Comparison of ENCODE assay signal across 10 cellular contexts in the genomic region with DNA sequence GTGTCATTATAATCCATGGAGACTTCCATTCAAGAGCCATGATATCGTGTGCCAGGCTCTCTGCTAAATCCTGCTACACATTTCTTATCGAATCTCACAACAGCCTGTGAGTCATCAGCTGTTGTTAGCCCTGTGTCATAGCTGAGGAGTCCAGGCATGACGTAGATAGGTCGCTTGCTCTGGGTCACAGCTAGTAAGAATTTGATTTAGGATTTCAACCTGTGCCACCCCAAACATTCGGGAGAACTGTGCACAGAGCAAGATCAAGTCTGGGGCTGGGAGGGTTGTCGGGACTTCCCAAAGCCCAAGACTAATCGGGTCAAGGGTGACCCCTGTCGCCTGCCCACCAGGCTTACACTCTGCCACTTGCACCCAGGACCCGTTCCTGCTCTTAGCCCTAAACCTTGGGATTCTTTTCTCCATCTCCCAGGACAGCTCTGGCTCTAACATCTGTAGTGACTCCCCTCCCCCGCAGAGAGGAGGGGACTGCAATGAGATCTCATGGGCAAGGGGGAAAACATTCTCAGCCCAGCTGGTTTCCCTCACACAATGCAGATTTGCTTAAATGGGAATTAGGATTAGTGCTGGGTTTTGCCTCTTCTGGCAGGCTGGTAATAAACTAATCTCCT. TPM values are rescaled to one million over a fixed set of nuclear protein-coding genes. Genes with fewer than 3 reads are reported as not detected.
DNase-seq lines count a peak whose midpoint lies in the region; ATAC-seq lines count a peak whose summit lies in the region.
"Had no signal": no experiment of that assay in that cellular context is flagged by ENCODE, and none has a peak within 500 bp of the region (broad histone marks: within the 10 kb centered on the region; RNA-seq: fewer than 3 reads in every experiment).

No MANE protein-coding gene starts in this region.

- H3K4me1 ChIP-seq in aorta (ENCODE audit: control insufficient read depth in 1 of 2, insufficient read depth in 2 of 2, low read length in 2 of 2) = peaks cover 0 to 3% of the 10 kb centered on the region in 2 donors

- H3K27ac ChIP-seq in aorta (ENCODE audit: low read depth in 1 of 2, low read length in 2 of 2) = no peak overlapping the region
- H3K27ac ChIP-seq: BLaER1 had no signal

- H3K9me3 Mint-ChIP-seq in activated T-cell treated with anti-CD3 and anti-CD28 coated beads, Interleukin-2, amount 50 U/mL, for 24 hours = peaks cover 10% of the 10 kb centered on the region
- H3K9me3 Mint-ChIP-seq in activated T-cell treated with anti-CD3 and anti-CD28 coated beads, Interleukin-2, amount 50 U/mL, for 72 hours = peaks cover 0 to 6% of the 10 kb centered on the region in 2 donors
- peaks cover 5% of the 10 kb centered on the region for H3K9me3 Mint-ChIP-seq in activated T-helper 1 cell treated with anti-CD3 and anti-CD28 coated beads, Interleukin-12 subunit alpha, Interleukin-12 subunit beta, Interleukin-2, Interleukin-4 antibody, amounts not matched to agents 30 ng/mL and 10 ng/mL and 1 ng/mL, durations not matched to agents 14 hours and 24 hours and 36 hours

- 37 to 41% methylated on average over 10 of the region's 10 CpGs for WGBS in aorta, 2 donors

- intact Hi-C loops in aorta (cut with DNase I) = loop anchor here in 1 of 2 donors (5.0 to 10.0 kb wide), 2 partner anchors 101 to 334 kb away; no protein-coding TSS in a partner anchor
- intact Hi-C loops in activated T-helper 1 cell treated with anti-CD3 and anti-CD28 coated beads, Interleukin-12 subunit alpha, Interleukin-12 subunit beta, Interleukin-2, Interleukin-4 antibody, amounts not matched to agents 30 ng/mL and 10 ng/mL and 1 ng/mL, durations not matched to agents 14 hours and 24 hours and 36 hours (cut with micrococcal nuclease) = no loop called here

- no peak for ATAC-seq in activated T-cell treated with anti-CD3 and anti-CD28 coated beads, Interleukin-2, amount 50 U/mL, for 72 hours (replicated peaks in 1 of 2)
- ATAC-seq in aorta (ENCODE audit: low FRiP score) (peak; percentile 85), GM18870 (IDR thresholded peaks at IDR 0.05; ENCODE audit: unreplicated experiment) (no peak)

- H3K9me3 ChIP-seq in aorta (ENCODE audit: control insufficient read depth, low read length) = no peaks in the 10 kb centered on the region

- no peak overlapping the region for H3K27ac Mint-ChIP-seq in activated T-cell treated with anti-CD3 and anti-CD28 coated beads, Interleukin-2, amount 50 U/mL, for 24 hours
- H3K27ac Mint-ChIP-seq in activated T-cell treated with anti-CD3 and anti-CD28 coated beads, Interleukin-2, amount 50 U/mL, for 72 hours = no peak overlapping the region
- H3K27ac Mint-ChIP-seq in activated T-helper 1 cell treated with anti-CD3 and anti-CD28 coated beads, Interleukin-12 subunit alpha, Interleukin-12 subunit beta, Interleukin-2, Interleukin-4 antibody, amounts not matched to agents 30 ng/mL and 10 ng/mL and 1 ng/mL, durations not matched to agents 14 hours and 24 hours and 36 hours = no peak overlapping the region
- H3K27ac Mint-ChIP-seq: T-helper 1 cell treated with Interleukin-12 subunit alpha and Interleukin-12 subunit beta and Interleukin-4 antibody, amounts not matched to agents 30 μg/mL and 1 μg/mL, for 36 hours had no signal

- H3K4me3 Mint-ChIP-seq in activated T-cell treated with anti-CD3 and anti-CD28 coated beads, Interleukin-2, amount 50 U/mL, for 24 hours = no peak overlapping the region
- H3K4me3 Mint-ChIP-seq in activated T-cell treated with anti-CD3 and anti-CD28 coated beads, Interleukin-2, amount 50 U/mL, for 72 hours = no peak overlapping the region
- no peak overlapping the region for H3K4me3 Mint-ChIP-seq in activated T-helper 1 cell treated with anti-CD3 and anti-CD28 coated beads, Interleukin-12 subunit alpha, Interleukin-12 subunit beta, Interleukin-2, Interleukin-4 antibody, amounts not matched to agents 30 ng/mL and 10 ng/mL and 1 ng/mL, durations not matched to agents 14 hours and 24 hours and 36 hours
- H3K4me3 Mint-ChIP-seq: T-helper 1 cell treated with Interleukin-12 subunit alpha and Interleukin-12 subunit beta and Interleukin-4 antibody, amounts not matched to agents 30 μg/mL and 1 μg/mL, for 36 hours had no signal

- peaks cover 17% of the 10 kb centered on the region for H3K36me3 Mint-ChIP-seq in activated T-cell treated with anti-CD3 and anti-CD28 coated beads, Interleukin-2, amount 50 U/mL, for 24 hours (ENCODE audit: low read depth)
- peaks cover 2 to 11% of the 10 kb centered on the region in 2 donors for H3K36me3 Mint-ChIP-seq in activated T-cell treated with anti-CD3 and anti-CD28 coated beads, Interleukin-2, amount 50 U/mL, for 72 hours (ENCODE audit: insufficient read depth in 2 of 2)
- H3K36me3 Mint-ChIP-seq in activated T-helper 1 cell treated with anti-CD3 and anti-CD28 coated beads, Interleukin-12 subunit alpha, Interleukin-12 subunit beta, Interleukin-2, Interleukin-4 antibody, amounts not matched to agents 30 ng/mL and 10 ng/mL and 1 ng/mL, durations not matched to agents 14 hours and 24 hours and 36 hours (ENCODE audit: low read depth) = peaks cover 4% of the 10 kb centered on the region

- H3K36me3 ChIP-seq in aorta (ENCODE audit: control insufficient read depth in 1 of 2, insufficient read depth in 2 of 2, low read length in 1 of 2) = no peaks in the 10 kb centered on the region
- H3K36me3 ChIP-seq: BLaER1 had no signal

- DNase-seq in activated T-cell treated with anti-CD3 and anti-CD28 coated beads, Interleukin-2, amount 50 U/mL, for 24 hours = peak; percentile 14
- no peak for DNase-seq in activated T-cell treated with anti-CD3 and anti-CD28 coated beads, Interleukin-2, amount 50 U/mL, for 72 hours
- DNase-seq in dermis microvascular lymphatic vessel endothelial cell (ENCODE audit: low read depth in 2 of 2) (peak; percentile 75 to 94), lung microvascular endothelial cell (ENCODE audit: low read depth in 2 of 2) (peak; percentile 86 to 90), aorta (peak in 1 of 2 donors; percentile 65), NCI-H128 (lab: John Stamatoyannopoulos, UW; ENCODE audit: unreplicated experiment) (no peak)
- DNase-seq in activated T-helper 1 cell treated with anti-CD3 and anti-CD28 coated beads, Interleukin-12 subunit alpha, Interleukin-12 subunit beta, Interleukin-2, Interleukin-4 antibody, amounts not matched to agents 30 ng/mL and 10 ng/mL and 1 ng/mL, durations not matched to agents 14 hours and 24 hours and 36 hours (ENCODE audit: low spot score) = no peak

- H3K27me3 ChIP-seq in aorta (ENCODE audit: control insufficient read depth in 1 of 2, insufficient read depth in 2 of 2, low read length in 1 of 2) = no peaks in the 10 kb centered on the region
- H3K27me3 ChIP-seq: BLaER1 had no signal

- no peak overlapping the region for H3K4me3 ChIP-seq in aorta (ENCODE audit: low read length in 2 of 2)
- H3K4me3 ChIP-seq: BLaER1 had no signal

- peaks cover 10% of the 10 kb centered on the region for H3K4me1 Mint-ChIP-seq in activated T-cell treated with anti-CD3 and anti-CD28 coated beads, Interleukin-2, amount 50 U/mL, for 24 hours (ENCODE audit: low read depth)
- H3K4me1 Mint-ChIP-seq in activated T-cell treated with anti-CD3 and anti-CD28 coated beads, Interleukin-2, amount 50 U/mL, for 72 hours (ENCODE audit: low read depth) = peaks cover 13% of the 10 kb centered on the region
- peaks cover 8% of the 10 kb centered on the region for H3K4me1 Mint-ChIP-seq in activated T-helper 1 cell treated with anti-CD3 and anti-CD28 coated beads, Interleukin-12 subunit alpha, Interleukin-12 subunit beta, Interleukin-2, Interleukin-4 antibody, amounts not matched to agents 30 ng/mL and 10 ng/mL and 1 ng/mL, durations not matched to agents 14 hours and 24 hours and 36 hours (ENCODE audit: low read depth)

- H3K27me3 Mint-ChIP-seq in activated T-cell treated with anti-CD3 and anti-CD28 coated beads, Interleukin-2, amount 50 U/mL, for 24 hours = no peaks in the 10 kb centered on the region
- no peaks in the 10 kb centered on the region for H3K27me3 Mint-ChIP-seq in activated T-cell treated with anti-CD3 and anti-CD28 coated beads, Interleukin-2, amount 50 U/mL, for 72 hours (ENCODE audit: low read depth)
- peaks cover 5% of the 10 kb centered on the region for H3K27me3 Mint-ChIP-seq in activated T-helper 1 cell treated with anti-CD3 and anti-CD28 coated beads, Interleukin-12 subunit alpha, Interleukin-12 subunit beta, Interleukin-2, Interleukin-4 antibody, amounts not matched to agents 30 ng/mL and 10 ng/mL and 1 ng/mL, durations not matched to agents 14 hours and 24 hours and 36 hours (ENCODE audit: insufficient read depth)

RNA-seq across cellular contexts. Expression of a gene that starts 34.3 kb away (rescaled TPM):
- total RNA-seq in activated T-cell treated with anti-CD3 and anti-CD28 coated beads, Interleukin-2, amount 50 U/mL, for 72 hours = 1 to 10 TPM; 1.3 to 1.8 TPM
- total RNA-seq in dermis microvascular lymphatic vessel endothelial cell (26.3 and 47.2 TPM in 2 replicates), lung microvascular endothelial cell (25.3 and 31.5 TPM in 2 replicates), aorta (10 to 100 TPM; 34.8 to 44.9 TPM)
- polyA plus RNA-seq in aorta = 1 to 10 TPM; 1.0 to 1.2 TPM
- 1.7 and 2.0 TPM in 2 replicates for total RNA-seq in activated T-helper 1 cell treated with anti-CD3 and anti-CD28 coated beads, Interleukin-12 subunit alpha, Interleukin-12 subunit beta, Interleukin-2, Interleukin-4 antibody, amounts not matched to agents 30 ng/mL and 10 ng/mL and 1 ng/mL, durations not matched to agents 14 hours and 24 hours and 36 hours

Comparison
In these comparisons a context has a peak if more than half of its experiments do, and no peak if none do; other contexts are left out.
1. DNase-seq: peak in activated T-cell treated with anti-CD3 and anti-CD28 coated beads, Interleukin-2, amount 50 U/mL, for 24 hours (single experiment), dermis microvascular lymphatic vessel endothelial cell (2 of 2) and lung microvascular endothelial cell (2 of 2); none in activated T-cell treated with anti-CD3 and anti-CD28 coated beads, Interleukin-2, amount 50 U/mL, for 72 hours (0 of 2), activated T-helper 1 cell treated with anti-CD3 and anti-CD28 coated beads, Interleukin-12 subunit alpha, Interleukin-12 subunit beta, Interleukin-2, Interleukin-4 antibody, amounts not matched to agents 30 ng/mL and 10 ng/mL and 1 ng/mL, durations not matched to agents 14 hours and 24 hours and 36 hours (single experiment) and NCI-H128 (single experiment).